In the genomic region with DNA sequence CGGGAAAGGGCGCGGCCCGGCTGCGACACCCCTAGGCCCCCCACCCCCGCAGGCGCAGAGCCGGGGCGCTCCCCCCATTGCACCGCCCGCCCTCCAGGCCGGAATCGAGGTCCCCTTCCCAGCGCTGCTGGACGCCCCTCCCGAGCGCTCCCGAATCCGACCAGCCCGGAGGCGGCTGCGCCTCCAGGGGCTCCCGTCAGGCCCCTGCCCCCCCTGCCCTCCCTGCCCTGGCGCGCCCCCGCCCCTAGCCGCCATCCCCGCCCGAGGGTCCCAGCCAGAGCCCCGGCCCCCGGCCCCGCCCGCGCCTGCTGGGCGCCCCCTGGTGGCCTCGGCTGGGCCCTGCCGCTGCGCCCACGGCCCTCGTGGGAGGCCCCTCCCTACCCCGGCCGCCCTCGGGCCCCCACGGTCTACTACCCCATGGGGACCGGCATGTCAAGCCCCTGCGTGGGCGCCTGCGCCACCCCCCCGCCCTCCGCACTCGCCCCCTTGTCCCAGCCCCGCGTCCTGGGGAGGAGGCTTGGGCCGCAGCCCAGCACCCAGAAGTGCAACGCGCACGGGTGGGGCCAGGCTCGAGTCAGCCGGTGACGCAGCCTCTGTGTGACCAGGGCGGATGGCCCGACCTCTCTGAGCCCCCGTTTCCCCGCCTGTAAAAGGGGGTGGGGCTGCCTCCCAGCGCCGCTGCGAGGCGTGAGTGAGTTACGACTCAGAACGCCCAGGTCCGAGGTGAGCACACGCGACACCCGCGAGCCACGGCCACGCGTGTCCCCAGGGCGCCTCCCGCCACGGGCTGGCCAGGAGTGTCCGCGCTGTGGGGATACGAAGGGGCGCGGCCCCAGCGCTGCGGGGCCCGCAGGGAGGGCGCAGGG, we compare ENCODE assay signal across 8 cellular contexts.
A peak's percentile ranks its signal among the peaks of the same experiment; 100 is the strongest.
DNase-seq lines count a peak whose midpoint lies in the region; ATAC-seq and TF ChIP-seq lines count a peak whose summit lies in the region.

No MANE protein-coding gene starts in this region.

- H3K4me2 ChIP-seq in parathyroid adenoma (ENCODE audit: low read length): peak overlapping the region; percentile 87

- no peak overlapping the region for H2AFZ ChIP-seq in parathyroid adenoma

- H3K4me3 Mint-ChIP-seq in type B pancreatic cell: peak overlapping the region; percentile 49

- H3K9me3 Mint-ChIP-seq in type B pancreatic cell: no peaks in the 10 kb centered on the region

- no peaks in the 10 kb centered on the region for H3K79me2 ChIP-seq in parathyroid adenoma

- in situ Hi-C loops in SK-MEL-5 (cut with HindIII; ENCODE audit: low pct_unique_long_range_greater_than_20kb, low sequenced_read_pairs): no loop called here

- no peak overlapping the region for H3K9ac ChIP-seq in parathyroid adenoma

- no peaks in the 10 kb centered on the region for H3K36me3 ChIP-seq in parathyroid adenoma (ENCODE audit: control insufficient read depth, insufficient read depth, low read length)

- peaks cover 30% of the 10 kb centered on the region for H3K27me3 Mint-ChIP-seq in type B pancreatic cell

- peaks cover 4% of the 10 kb centered on the region for H3K4me1 Mint-ChIP-seq in type B pancreatic cell (ENCODE audit: unreplicated experiment)

- no peaks in the 10 kb centered on the region for H3K4me1 ChIP-seq in parathyroid adenoma

- DNase-seq in AG09319 (ENCODE audit: extremely low read depth, low read depth): peak; percentile 42
- DNase-seq in HCEC 1CT: peak; percentile 71
- peak; percentile 65 for DNase-seq in SK-MEL-5 (ENCODE audit: low read depth, low spot score)
- DNase-seq in activated gamma-delta T cell treated with anti-CD3 and anti-CD28 coated beads, Interleukin-2, amount 50 U/mL, for 16 hours (ENCODE audit: low read depth): peak; percentile 68
- peak; percentile 83 for DNase-seq in germinal center (ENCODE audit: low spot score)
- DNase-seq in type B pancreatic cell (ENCODE audit: extremely low spot score, unreplicated experiment): no peak

- ATAC-seq in HG02973 (IDR thresholded peaks at IDR 0.05; ENCODE audit: unreplicated experiment): no peak

- peak overlapping the region; percentile 55 for H3K4me3 ChIP-seq in parathyroid adenoma (ENCODE audit: low read depth, low read length)

- TF ChIP-seq CTCF in AG09319 (IDR thresholded peaks at IDR 0.05; ENCODE audit: low read depth, low read length) (peak; percentile 30), parathyroid adenoma (IDR thresholded peaks at IDR 0.05) (peak; percentile 12), type B pancreatic cell (conservative IDR thresholded peaks at IDR 0.05) (peak; percentile 87)

- no peak overlapping the region for H3K27ac Mint-ChIP-seq in type B pancreatic cell

- H3K27me3 ChIP-seq in parathyroid adenoma (ENCODE audit: control insufficient read depth, insufficient read depth, low read length): no peaks in the 10 kb centered on the region

- H3K9me3 ChIP-seq in parathyroid adenoma (ENCODE audit: control insufficient read depth, low read length): no peaks in the 10 kb centered on the region

- H3K36me3 Mint-ChIP-seq in type B pancreatic cell: no peaks in the 10 kb centered on the region

- peak overlapping the region; percentile 22 for H3K27ac ChIP-seq in parathyroid adenoma

Comparison
In these comparisons a context has a peak if more than half of its experiments do, and no peak if none do; other contexts are left out.
1. CTCF ChIP-seq: peak in every context shown above with its lines; median percentile 87 in type B pancreatic cell; 30 in AG09319; 12 in parathyroid adenoma.